8 cellular contexts compared by ENCODE assay signal in the genomic region with DNA sequence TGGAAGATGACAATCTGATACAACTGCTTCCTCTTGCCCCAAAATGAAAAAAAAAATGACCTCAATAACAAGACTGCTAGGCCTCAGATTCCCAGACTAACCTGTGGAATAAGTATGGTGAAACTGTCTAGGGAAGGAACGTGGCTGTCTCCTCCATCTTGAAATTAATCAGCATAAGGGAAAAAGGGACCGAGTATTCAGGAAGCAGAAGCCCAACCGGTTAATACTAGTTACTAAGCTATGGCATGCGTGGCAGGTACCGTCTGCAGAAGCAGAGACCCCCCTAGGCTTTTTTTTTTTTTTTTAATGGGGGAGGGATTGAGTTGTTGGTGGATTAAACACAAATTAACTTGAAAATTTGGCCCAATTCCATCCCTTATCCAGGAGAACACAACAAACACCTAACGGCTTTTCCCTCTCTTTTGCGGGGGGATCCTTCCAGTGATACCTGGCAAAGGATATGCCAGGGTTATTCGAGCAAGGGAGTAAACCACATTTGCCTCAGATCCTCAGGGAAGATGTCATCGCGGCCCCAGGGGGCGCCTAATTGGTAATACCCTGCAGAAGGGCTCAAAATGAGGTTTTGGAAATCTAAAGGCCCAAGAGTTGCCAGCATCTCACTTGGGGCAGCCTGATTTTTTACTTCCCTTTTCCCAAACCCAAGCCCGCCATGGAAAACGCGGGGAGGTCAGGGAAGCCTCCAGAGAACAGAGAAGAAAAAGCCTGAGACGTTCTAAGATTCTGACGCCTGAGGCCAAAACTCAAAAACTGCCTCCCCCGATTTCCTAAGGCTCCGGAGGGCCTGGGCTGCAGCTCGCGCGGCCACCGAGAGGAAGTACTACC. TPM values are rescaled to one million over a fixed set of nuclear protein-coding genes. Genes with fewer than 3 reads are reported as not detected.
DNase-seq lines count a peak whose midpoint lies in the region; ATAC-seq, FAIRE-seq and TF ChIP-seq lines count a peak whose summit lies in the region.

No MANE protein-coding gene starts in this region.

- peak overlapping the region; percentile 99 for H3K4me3 Mint-ChIP-seq in T-helper 17 cell

- H3K4me1 Mint-ChIP-seq in T-helper 17 cell = peaks cover 13% of the 10 kb centered on the region

- CTCF ChIA-PET in endothelial cell of umbilical vein (lab: Charles Lee) = no interaction called here

- no peaks in the 10 kb centered on the region for H3K9me3 ChIP-seq in MG63
- H3K9me3 ChIP-seq in T-helper 17 cell (ENCODE audit: control insufficient read depth, low read length, poor library complexity, severe bottlenecking) = no peaks in the 10 kb centered on the region
- H3K9me3 ChIP-seq in endothelial cell of umbilical vein (replicated peaks; ENCODE audit: control insufficient read depth, insufficient read depth, low read length) = no peaks in the 10 kb centered on the region
- no peaks in the 10 kb centered on the region for H3K9me3 ChIP-seq in muscle layer of duodenum (ENCODE audit: control insufficient read depth in 1 of 2, low read length in 2 of 2)

- BruUV-seq in endothelial cell of umbilical vein (replicated peaks; lab: Mats Ljungman, UMichigan) = TSS peak; percentile 74

- H3K36me3 ChIP-seq in MG63 (peaks cover 23% of the 10 kb centered on the region), endothelial cell of umbilical vein (ENCODE audit: control insufficient read depth in 2 of 2, extremely low read depth in 1 of 2, insufficient read depth in 2 of 2, low read length in 2 of 2) (no peaks in the 10 kb centered on the region), muscle layer of duodenum (ENCODE audit: control insufficient read depth in 1 of 2, insufficient read depth in 2 of 2, low read length in 2 of 2) (no peaks in the 10 kb centered on the region)

- H3K79me2 ChIP-seq in endothelial cell of umbilical vein (ENCODE audit: control insufficient read depth, insufficient read depth, low read length) = peaks cover 54% of the 10 kb centered on the region

- H3K27me3 Mint-ChIP-seq in T-helper 17 cell = no peaks in the 10 kb centered on the region

- ATAC-seq in T-helper 17 cell (no peak), GM21515 (IDR thresholded peaks at IDR 0.05; ENCODE audit: unreplicated experiment) (no peak), GM19395 (IDR thresholded peaks at IDR 0.05; ENCODE audit: unreplicated experiment) (no peak)

- peak; percentile 65 for FAIRE-seq in endothelial cell of umbilical vein (lab: Jason Lieb, UNC)

- DNase-seq in activated effector memory CD4-positive, alpha-beta T cell treated with anti-CD3 and anti-CD28 coated beads, Interleukin-2, amount 50 U/mL, for 16 hours = peak; percentile 66
- DNase-seq in activated effector memory CD4-positive, alpha-beta T cell treated with Interleukin-2 at 50 U/mL for 16 hours = no peak
- peak; percentile 17 for DNase-seq in MG63
- DNase-seq in T-helper 17 cell = no peak
- DNase-seq in endothelial cell of umbilical vein (ENCODE audit: low read depth, low spot score) = peak; percentile 40

- H3K4me1 ChIP-seq in endothelial cell of umbilical vein (ENCODE audit: control insufficient read depth, extremely low read depth, insufficient read depth, low read length) = peaks cover 15% of the 10 kb centered on the region
- H3K4me1 ChIP-seq in muscle layer of duodenum (ENCODE audit: control insufficient read depth in 1 of 2, insufficient read depth in 2 of 2, low read length in 2 of 2) = peaks cover 0 to 5% of the 10 kb centered on the region in 2 donors

- peak overlapping the region; percentile 95 for H3K4me2 ChIP-seq in endothelial cell of umbilical vein (ENCODE audit: insufficient read depth, low read length)

- no peaks in the 10 kb centered on the region for H4K20me1 ChIP-seq in endothelial cell of umbilical vein (replicated peaks; ENCODE audit: control insufficient read depth, extremely low read depth, insufficient read depth, low read length)

- no peaks in the 10 kb centered on the region for H3K9me1 ChIP-seq in endothelial cell of umbilical vein (replicated peaks; ENCODE audit: control insufficient read depth, extremely low read depth, insufficient read depth, low read length)

- H3K4me3 ChIP-seq in MG63 (peak overlapping the region; percentile 76), endothelial cell of umbilical vein (replicated peaks in 1 of 3; ENCODE audit: insufficient read depth in 1 of 3, low read depth in 1 of 3, low read length in 3 of 3) (peak overlapping the region; percentile 73 to 99 (median 87)), muscle layer of duodenum (ENCODE audit: low read depth in 1 of 2, low read length in 2 of 2) (peak overlapping the region; percentile 78 to 86)

- peaks cover 3% of the 10 kb centered on the region for H3K36me3 Mint-ChIP-seq in T-helper 17 cell (ENCODE audit: low read depth)

- H3K9ac ChIP-seq in endothelial cell of umbilical vein (replicated peaks; ENCODE audit: extremely low read depth, insufficient read depth, low read length) = peak overlapping the region; percentile 99

- no peak for TF ChIP-seq CTCF in endothelial cell of umbilical vein (IDR thresholded peaks at IDR 0.05; ENCODE audit: extremely low read depth in 1 of 2, insufficient read depth in 1 of 2, low read depth in 1 of 2, low read length in 2 of 2)

- POLR2A ChIA-PET in endothelial cell of umbilical vein (lab: Charles Lee) = interaction anchor here (1.0 to 1.6 kb wide), 2 partner anchors 8 to 77 kb away, joined by 3 read pairs; no protein-coding TSS in a partner anchor

- dilution Hi-C loops in endothelial cell of umbilical vein (cut with MboI; ENCODE audit: extremely low pct_ligation_motif_present, low sequenced_read_pairs) = no loop called here

- H3K27ac Mint-ChIP-seq in T-helper 17 cell = peak overlapping the region; percentile 99

- intact Hi-C loops in endothelial cell of umbilical vein (cut with micrococcal nuclease) = loop anchor here (1.0 to 10.0 kb wide), 3 partner anchors 321 to 991 kb away; a partner anchor contains a TSS

- no peak overlapping the region for H2AFZ ChIP-seq in endothelial cell of umbilical vein (ENCODE audit: low read depth, low read length)

- H3K27me3 ChIP-seq in MG63 = no peaks in the 10 kb centered on the region
- no peaks in the 10 kb centered on the region for H3K27me3 ChIP-seq in endothelial cell of umbilical vein (ENCODE audit: control insufficient read depth in 2 of 2, insufficient read depth in 2 of 2, low read length in 2 of 2)
- no peaks in the 10 kb centered on the region for H3K27me3 ChIP-seq in muscle layer of duodenum (ENCODE audit: low read depth, low read length)

- no peak for TF ChIP-seq POLR2A in endothelial cell of umbilical vein (IDR thresholded peaks at IDR 0.05; ENCODE audit: low read depth, low read length)

- H3K27ac ChIP-seq in endothelial cell of umbilical vein (ENCODE audit: insufficient read depth, low read depth, low read length) (peak overlapping the region; percentile 99), muscle layer of duodenum (ENCODE audit: low read length) (peak overlapping the region; percentile 95)

TF ChIP-seq in endothelial cell of umbilical vein, 7 proteins besides CTCF, POLR2A, EP300 and RAD21:
- TF ChIP-seq JUN (IDR thresholded peaks at IDR 0.05; ENCODE audit: borderline replicate concordance, insufficient read depth, insufficient read length, low read depth) (no peak), MYC (IDR thresholded peaks at IDR 0.05; ENCODE audit: low read depth, low read length) (no peak), POLR2AphosphoS5 (IDR thresholded peaks at IDR 0.05; ENCODE audit: insufficient read depth, low read depth, low read length) (no peak), FOS (IDR thresholded peaks at IDR 0.05; ENCODE audit: borderline replicate concordance, insufficient read depth, low read length) (no peak), EZH2 (IDR thresholded peaks at IDR 0.05; ENCODE audit: borderline replicate concordance, low read depth, low read length, severe bottlenecking) (no peak), GATA2 (IDR thresholded peaks at IDR 0.05; ENCODE audit: insufficient read depth, insufficient read length, low read depth, low read length) (no peak)
- TF ChIP-seq, protein P1, sequence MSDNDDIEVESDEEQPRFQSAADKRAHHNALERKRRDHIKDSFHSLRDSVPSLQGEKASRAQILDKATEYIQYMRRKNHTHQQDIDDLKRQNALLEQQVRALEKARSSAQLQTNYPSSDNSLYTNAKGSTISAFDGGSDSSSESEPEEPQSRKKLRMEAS (IDR thresholded peaks at IDR 0.05; ENCODE audit: insufficient read depth, insufficient read length) = no peak
TF ChIP-seq in endothelial cell of umbilical vein: peak in this region for 0.

RNA-seq across cellular contexts. Expression of a gene that starts 0.9 kb away (rescaled TPM):
- 18.9 and 27.5 TPM in 2 replicates for total RNA-seq in MG63 (2014; rRNA removed; shearing (Covaris generic); ENCODE audit: low replicate concordance)
- total RNA-seq in T-helper 17 cell (10 to 100 TPM; 52.0 to 55.2 TPM), endothelial cell of umbilical vein (40.1 and 41.7 TPM in 2 replicates)
- 6.2 and 8.2 TPM in 2 replicates for polyA plus RNA-seq in endothelial cell of umbilical vein
- polyA plus RNA-seq in endothelial cell of umbilical vein (2011; cell fraction: cytosol; rRNA removed) = 9.7 and 10.1 TPM in 2 replicates
- 18.3 and 21.9 TPM in 2 replicates for polyA plus RNA-seq in endothelial cell of umbilical vein (2011; cell fraction: nucleus; rRNA removed)
- 19.7 and 25.0 TPM in 2 replicates for polyA plus RNA-seq in endothelial cell of umbilical vein (2012)
- polyA minus RNA-seq in endothelial cell of umbilical vein = 36.9 and 38.7 TPM in 2 replicates
- 61.1 TPM for polyA minus RNA-seq in endothelial cell of umbilical vein (2011; cell fraction: cytosol; rRNA and poly(A)+ RNA removed)
- polyA minus RNA-seq in endothelial cell of umbilical vein (2011; cell fraction: nucleus; rRNA and poly(A)+ RNA removed) = 44.9 and 56.9 TPM in 2 replicates

Comparison
In these comparisons a context has a peak if more than half of its experiments do, and no peak if none do; other contexts are left out.
1. DNase-seq: peak in activated effector memory CD4-positive, alpha-beta T cell treated with anti-CD3 and anti-CD28 coated beads, Interleukin-2, amount 50 U/mL, for 16 hours (single experiment), MG63 (single experiment) and endothelial cell of umbilical vein (single experiment); none in activated effector memory CD4-positive, alpha-beta T cell treated with Interleukin-2 at 50 U/mL for 16 hours (single experiment) and T-helper 17 cell (0 of 3).
2. Peak in every context shown above with its lines, with median percentiles within 50 percentile points of each other: H3K4me3 ChIP-seq.